Comparison of ENCODE assay signal across 1 cellular context in genomic region chr6:19788684-19789083, GRCh38.
TF ChIP-seq lines count a peak whose summit lies in the region.

No MANE protein-coding gene starts in this region.

TF ChIP-seq in A549, 52 proteins besides CTCF, POLR2A, EP300 and RAD21 (continued from another document):
- TF ChIP-seq REST (IDR thresholded peaks at IDR 0.05), result no peak
- TF ChIP-seq CBX8 (IDR thresholded peaks at IDR 0.05), result no peak
- no peak for TF ChIP-seq KDM1A (IDR thresholded peaks at IDR 0.05; ENCODE audit: low read depth)
- no peak for TF ChIP-seq ATOH8 (CRISPR knock-in tag; IDR thresholded peaks at IDR 0.05; ENCODE audit: low read depth)
- TF ChIP-seq CHD4 (IDR thresholded peaks at IDR 0.05; ENCODE audit: borderline replicate concordance), result no peak
